Comparison of ENCODE assay signal across 8 cellular contexts in genomic region chr5:6377582-6378127, GRCh38. TPM values are rescaled to one million over a fixed set of nuclear protein-coding genes. Genes with fewer than 3 reads are reported as not detected.
DNase-seq lines count a peak whose midpoint lies in the region; ATAC-seq and TF ChIP-seq lines count a peak whose summit lies in the region.

No MANE protein-coding gene starts in this region.

- TF ChIP-seq CTCF in RWPE2 (IDR thresholded peaks at IDR 0.05; ENCODE audit: poor library complexity, severe bottlenecking) (no peak), neutrophil (IDR thresholded peaks at IDR 0.05) (no peak)

- no peaks in the 10 kb centered on the region for H3K27me3 ChIP-seq in RWPE2 (ENCODE audit: insufficient read depth, poor library complexity, severe bottlenecking)
- H3K27me3 ChIP-seq in esophagus (ENCODE audit: control insufficient read depth in 1 of 2, insufficient read depth in 2 of 2, low read length in 2 of 2), result no peaks in the 10 kb centered on the region
- H3K27me3 ChIP-seq in neutrophil, result peaks cover 27% of the 10 kb centered on the region

- ATAC-seq in HG03025 (IDR thresholded peaks at IDR 0.05; ENCODE audit: low FRiP score, unreplicated experiment) (peak; percentile 22), RWPE2 (ENCODE audit: low read depth) (peak; percentile 21)

- H3K9me3 ChIP-seq in RWPE2 (ENCODE audit: severe bottlenecking) (no peaks in the 10 kb centered on the region), esophagus (ENCODE audit: control insufficient read depth in 2 of 2, insufficient read depth in 1 of 2, low read depth in 1 of 2, low read length in 1 of 2) (no peaks in the 10 kb centered on the region), neutrophil (no peaks in the 10 kb centered on the region)

- whole genome bisulfite sequencing in esophagus, 2 donors, result 15 to 16% methylated on average over 11 of the region's 11 CpGs

- H3K36me3 ChIP-seq in RWPE2 (ENCODE audit: low read depth) (peaks cover 46% of the 10 kb centered on the region), esophagus (ENCODE audit: control insufficient read depth in 2 of 2, insufficient read depth in 2 of 2, low read length in 1 of 2) (peaks cover 4 to 21% of the 10 kb centered on the region in 2 donors), neutrophil (peaks cover 44% of the 10 kb centered on the region)

- H3K27ac ChIP-seq in RWPE2 (ENCODE audit: poor library complexity, severe bottlenecking) (peak overlapping the region; percentile 40), esophagus (ENCODE audit: low read depth in 2 of 2, low read length in 1 of 2) (peak overlapping the region; percentile 85 to 94), neutrophil (peak overlapping the region; percentile 67)

- H3K4me3 ChIP-seq in RWPE2 (ENCODE audit: severe bottlenecking) (peak overlapping the region; percentile 74), esophagus (ENCODE audit: low read depth in 1 of 2, low read length in 2 of 2) (peak overlapping the region; percentile 91 to 99), neutrophil (ENCODE audit: low read depth in 1 of 2, low read length in 1 of 2) (peak overlapping the region; percentile 73 to 86)

- peaks cover 11% of the 10 kb centered on the region for H3K4me1 ChIP-seq in RWPE2 (ENCODE audit: insufficient read depth, poor library complexity, severe bottlenecking)
- H3K4me1 ChIP-seq in esophagus (ENCODE audit: control insufficient read depth in 2 of 2, insufficient read depth in 2 of 2, low read length in 1 of 2), result peaks cover 2 to 8% of the 10 kb centered on the region in 2 donors
- H3K4me1 ChIP-seq in neutrophil (ENCODE audit: control insufficient read depth in 1 of 2, insufficient read depth in 1 of 2, low read depth in 1 of 2, low read length in 1 of 2), result peaks cover 15 to 16% of the 10 kb centered on the region in 2 experiments

- peak; percentile 62 for DNase-seq in NCI-H510A (lab: John Stamatoyannopoulos, UW)
- no peak for DNase-seq in NCI-H510A treated with DMSO at 0.1 percent for 48 hours (lab: John Stamatoyannopoulos, UW)
- DNase-seq in RWPE2 (ENCODE audit: low spot score), result no peak
- no peak for DNase-seq in stimulated activated CD4-positive, alpha-beta T cell treated with anti-CD3 and anti-CD28 coated beads, Interleukin-4, amount 100 ng/mL, for 4 hours
- no peak for DNase-seq in HCEC 1CT

RNA-seq across cellular contexts. Expression of gene MED10, which starts 0.7 kb away (rescaled TPM):
- 10 to 100 TPM; 25.6 to 34.4 TPM for polyA plus RNA-seq in esophagus
